ENCODE assay signal across 8 cellular contexts in genomic region chrX:154389812-154390747, GRCh38. TPM values are rescaled to one million over a fixed set of nuclear protein-coding genes. Genes with fewer than 3 reads are reported as not detected.
DNase-seq lines count a peak whose midpoint lies in the region; ATAC-seq, FAIRE-seq and TF ChIP-seq lines count a peak whose summit lies in the region.
"Not testable (repeated sequence)": the region's sequence is repeated elsewhere in the genome, so short reads cannot be mapped to it uniquely, and the experiment has no call there.

No MANE protein-coding gene starts in this region.

- FAIRE-seq in urothelium cell line (lab: Jason Lieb, UNC) = peak; percentile 98

- H3K27ac ChIP-seq in coronary artery (peak overlapping the region in 1 of 2 donors; percentile 87), lung (ENCODE audit: low read depth in 1 of 2, low read length in 1 of 2) (peak overlapping the region in 1 of 2 donors; percentile 77)

- H3K27ac Mint-ChIP-seq in WTC11 = not testable (repeated sequence)

- CTCF ChIA-PET in WTC11 (lab: Charles Lee) = not testable (repeated sequence)

- not testable (repeated sequence) for TF ChIP-seq CTCF in WTC11 (IDR thresholded peaks at IDR 0.05); coronary artery (IDR thresholded peaks at IDR 0.05); lung (IDR thresholded peaks at IDR 0.05; ENCODE audit: control extremely low read depth, extremely low read depth)

- WGBS in lung, 2 donors = 2 to 41% methylated on average over 9 to 47 of the region's 121 CpGs

- not testable (repeated sequence) for H3K4me3 Mint-ChIP-seq in WTC11

- not testable (repeated sequence) for H3K27me3 Mint-ChIP-seq in WTC11 (ENCODE audit: low read depth)

- not testable (repeated sequence) for H3K27me3 ChIP-seq in lung (ENCODE audit: control insufficient read depth, insufficient read depth)

- H3K9me3 ChIP-seq in lung (ENCODE audit: control insufficient read depth in 2 of 2, insufficient read depth in 1 of 2, low read length in 1 of 2) = not testable (repeated sequence)

- H3K36me3 Mint-ChIP-seq in WTC11 = not testable (repeated sequence)

- peak; percentile 58 for ATAC-seq in GM18508 (IDR thresholded peaks at IDR 0.05; ENCODE audit: insufficient read depth, unreplicated experiment)
- peak; percentile 59 for ATAC-seq in GM19468 (IDR thresholded peaks at IDR 0.05; ENCODE audit: extremely low read depth, unreplicated experiment)
- ATAC-seq in HG02763 (IDR thresholded peaks at IDR 0.05; ENCODE audit: unreplicated experiment) = peak; percentile 66
- ATAC-seq in HG03354 (IDR thresholded peaks at IDR 0.05; ENCODE audit: poor library complexity, severe bottlenecking, unreplicated experiment) = peak; percentile 74
- peak; percentile 82 for ATAC-seq in WTC11
- ATAC-seq in lung (ENCODE audit: insufficient read depth, low FRiP score) = peak; percentile 83

- not testable (repeated sequence) for H3K9me3 Mint-ChIP-seq in WTC11

- H3K4me1 ChIP-seq in lung (ENCODE audit: control insufficient read depth in 2 of 2, insufficient read depth in 2 of 2, low read length in 2 of 2) = not testable (repeated sequence)

- DNase-seq in WTC11 (ENCODE audit: low spot score); coronary artery (ENCODE audit: low spot score); lung (ENCODE audit: low spot score); urothelium cell line (ENCODE audit: low spot score): not testable (repeated sequence)

- POLR2A ChIA-PET in WTC11 (lab: Charles Lee) = not testable (repeated sequence)

- H3K4me1 Mint-ChIP-seq in WTC11 = not testable (repeated sequence)

- H3K4me3 ChIP-seq in coronary artery = peak overlapping the region; percentile 63
- not testable (repeated sequence) for H3K4me3 ChIP-seq in lung

- not testable (repeated sequence) for H3K36me3 ChIP-seq in lung (ENCODE audit: control insufficient read depth in 2 of 2, insufficient read depth in 2 of 2, low read length in 2 of 2)

RNA-seq across cellular contexts. Expression of gene RPL10, which starts 8.1 kb away (rescaled TPM):
- total RNA-seq in WTC11 (2021) (2,241 to 2,474 TPM (median 2,438 TPM) in 3 replicates), lung (1,000 to 10,000 TPM; 2,479 to 3,133 TPM)
- polyA plus RNA-seq in lung = 1,000 to 10,000 TPM; 4,111 to 4,258 TPM

RNA-seq across cellular contexts. Expression of gene EMD, which starts 11.0 kb away (rescaled TPM):
- total RNA-seq in WTC11 (2021) (69.8 to 78.3 TPM (median 72.7 TPM) in 3 replicates), lung (10 to 100 TPM; 33.0 to 66.9 TPM)
- 100 to 1,000 TPM in 1 of 2 donors, 10 to 100 TPM in 1; 82.7 to 108 TPM for polyA plus RNA-seq in lung

RNA-seq across cellular contexts. Expression of gene FLNA, which starts 15.6 kb away (rescaled TPM):
- total RNA-seq in WTC11 (2021) = 914 to 1,017 TPM (median 992 TPM) in 3 replicates
- 1,000 to 10,000 TPM in 1 of 2 donors, 100 to 1,000 TPM in 1; 602 to 1,802 TPM for total RNA-seq in lung
- 100 to 1,000 TPM; 645 to 783 TPM for polyA plus RNA-seq in lung

RNA-seq across cellular contexts. Expression of gene DNASE1L1, which starts 19.0 kb away (rescaled TPM):
- total RNA-seq in WTC11 (2021) = 16.2 to 21.6 TPM (median 21.2 TPM) in 3 replicates
- 10 to 100 TPM; 12.5 to 41.0 TPM for total RNA-seq in lung
- 10 to 100 TPM; 28.2 to 52.3 TPM for polyA plus RNA-seq in lung

RNA-seq across cellular contexts. Expression of gene TAFAZZIN, which starts 21.3 kb away (rescaled TPM):
- total RNA-seq in WTC11 (2021) = 43.5 to 48.6 TPM (median 44.5 TPM) in 3 replicates
- 10 to 100 TPM; 28.4 to 48.9 TPM for total RNA-seq in lung
- 10 to 100 TPM; 39.7 to 61.2 TPM for polyA plus RNA-seq in lung
